ENCODE assay signal across 1 cellular context in the genomic region with DNA sequence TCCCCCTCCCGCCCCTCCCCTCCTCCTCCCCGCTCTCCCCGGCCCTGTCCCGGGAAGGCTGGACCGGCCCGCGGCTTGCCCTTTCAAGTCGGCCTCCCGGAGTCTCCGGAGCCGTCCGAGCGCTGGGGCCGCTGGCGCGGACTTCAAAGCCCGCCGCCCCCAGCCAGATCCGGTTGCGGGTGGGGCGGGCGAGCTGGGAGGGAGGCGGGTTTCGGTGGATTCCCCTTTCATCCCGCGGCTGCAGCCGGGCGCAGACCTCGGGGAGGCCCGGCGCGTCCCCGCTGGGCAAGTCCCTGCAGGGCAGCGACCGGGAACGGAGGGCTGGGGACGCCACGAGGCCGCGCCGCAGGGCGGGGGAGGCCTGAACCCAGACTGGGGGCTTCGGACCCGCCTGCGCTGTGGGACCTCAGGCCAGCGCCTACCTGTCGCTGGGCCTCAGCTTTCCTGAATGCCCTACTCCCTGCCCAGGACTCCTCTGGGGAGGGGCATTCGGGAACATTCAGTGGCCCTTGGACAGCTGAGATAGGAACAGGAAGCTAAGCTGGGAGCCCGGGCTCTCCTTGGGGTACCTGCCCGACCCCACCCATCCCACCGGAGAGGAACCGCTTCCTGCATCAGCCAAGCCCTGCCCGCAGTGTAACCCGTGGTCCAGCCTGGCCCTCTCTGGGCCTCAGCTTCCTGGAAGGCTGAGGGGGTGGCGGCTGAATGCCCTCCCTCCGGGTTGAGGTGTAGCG.
A peak's percentile ranks its signal among the peaks of the same experiment; 100 is the strongest.
TF ChIP-seq lines count a peak whose summit lies in the region.

No MANE protein-coding gene starts in this region.

TF ChIP-seq in HepG2, 621 proteins besides CTCF, POLR2A, EP300 and RAD21 (continued from another document and continues in another):
- TF ChIP-seq, protein P1, sequence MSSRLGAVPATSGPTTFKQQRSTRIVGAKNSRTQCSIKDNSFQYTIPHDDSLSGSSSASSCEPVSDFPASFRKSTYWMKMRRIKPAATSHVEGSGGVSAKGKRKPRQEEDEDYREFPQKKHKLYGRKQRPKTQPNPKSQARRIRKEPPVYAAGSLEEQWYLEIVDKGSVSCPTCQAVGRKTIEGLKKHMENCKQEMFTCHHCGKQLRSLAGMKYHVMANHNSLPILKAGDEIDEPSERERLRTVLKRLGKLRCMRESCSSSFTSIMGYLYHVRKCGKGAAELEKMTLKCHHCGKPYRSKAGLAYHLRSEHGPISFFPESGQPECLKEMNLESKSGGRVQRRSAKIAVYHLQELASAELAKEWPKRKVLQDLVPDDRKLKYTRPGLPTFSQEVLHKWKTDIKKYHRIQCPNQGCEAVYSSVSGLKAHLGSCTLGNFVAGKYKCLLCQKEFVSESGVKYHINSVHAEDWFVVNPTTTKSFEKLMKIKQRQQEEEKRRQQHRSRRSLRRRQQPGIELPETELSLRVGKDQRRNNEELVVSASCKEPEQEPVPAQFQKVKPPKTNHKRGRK (CRISPR knock-in tag; IDR thresholded peaks at IDR 0.05), result no peak
- TF ChIP-seq, protein P2, sequence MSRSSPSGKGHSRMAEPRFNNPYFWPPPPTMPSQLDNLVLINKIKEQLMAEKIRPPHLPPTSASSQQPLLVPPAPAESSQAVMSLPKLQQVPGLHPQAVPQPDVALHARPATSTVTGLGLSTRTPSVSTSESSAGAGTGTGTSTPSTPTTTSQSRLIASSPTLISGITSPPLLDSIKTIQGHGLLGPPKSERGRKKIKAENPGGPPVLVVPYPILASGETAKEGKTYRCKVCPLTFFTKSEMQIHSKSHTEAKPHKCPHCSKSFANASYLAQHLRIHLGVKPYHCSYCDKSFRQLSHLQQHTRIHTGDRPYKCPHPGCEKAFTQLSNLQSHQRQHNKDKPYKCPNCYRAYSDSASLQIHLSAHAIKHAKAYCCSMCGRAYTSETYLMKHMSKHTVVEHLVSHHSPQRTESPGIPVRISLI (CRISPR knock-in tag; IDR thresholded peaks at IDR 0.05; ENCODE audit: borderline replicate concordance), result 0 out of 2 replicates have a peak, but pooled peaks have one; percentile 23
- no peak for TF ChIP-seq GPN1 (CRISPR knock-in tag; IDR thresholded peaks at IDR 0.05; ENCODE audit: borderline replicate concordance)
- 0 out of 2 replicates have a peak, but pooled peaks have one; percentile 61 for TF ChIP-seq ZBTB8A (CRISPR knock-in tag; IDR thresholded peaks at IDR 0.05; ENCODE audit: borderline replicate concordance, low read depth)
- no peak; the same call in none of the 2 replicates for TF ChIP-seq FOXC1 (CRISPR knock-in tag; IDR thresholded peaks at IDR 0.05; ENCODE audit: borderline replicate concordance)
- TF ChIP-seq HDAC1 (CRISPR knock-in tag; IDR thresholded peaks at IDR 0.05), result peak; percentile 88
- TF ChIP-seq GABPB1 (CRISPR knock-in tag; IDR thresholded peaks at IDR 0.05), result peak; percentile 89
- TF ChIP-seq, protein P3, sequence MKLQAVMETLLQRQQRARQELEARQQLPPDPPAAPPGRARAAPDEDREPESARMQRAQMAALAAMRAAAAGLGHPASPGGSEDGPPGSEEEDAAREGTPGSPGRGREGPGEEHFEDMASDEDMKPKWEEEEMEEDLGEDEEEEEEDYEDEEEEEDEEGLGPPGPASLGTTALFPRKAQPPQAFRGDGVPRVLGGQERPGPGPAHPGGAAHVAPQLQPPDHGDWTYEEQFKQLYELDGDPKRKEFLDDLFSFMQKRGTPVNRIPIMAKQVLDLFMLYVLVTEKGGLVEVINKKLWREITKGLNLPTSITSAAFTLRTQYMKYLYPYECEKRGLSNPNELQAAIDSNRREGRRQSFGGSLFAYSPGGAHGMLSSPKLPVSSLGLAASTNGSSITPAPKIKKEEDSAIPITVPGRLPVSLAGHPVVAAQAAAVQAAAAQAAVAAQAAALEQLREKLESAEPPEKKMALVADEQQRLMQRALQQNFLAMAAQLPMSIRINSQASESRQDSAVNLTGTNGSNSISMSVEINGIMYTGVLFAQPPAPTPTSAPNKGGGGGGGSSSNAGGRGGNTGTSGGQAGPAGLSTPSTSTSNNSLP (IDR thresholded peaks at IDR 0.05; ENCODE audit: low read depth, low read length), result no peak
- 0 out of 2 replicates have a peak, but pooled peaks have one; percentile 63 for TF ChIP-seq ZNF354B (CRISPR knock-in tag; IDR thresholded peaks at IDR 0.05)
- 0 out of 2 replicates have a peak, but pooled peaks have one; percentile 17 for TF ChIP-seq ZNF850 (CRISPR knock-in tag; conservative IDR thresholded peaks at IDR 0.05)
- 0 out of 2 replicates have a peak, but pooled peaks have one; percentile 40 for TF ChIP-seq SMYD3 (CRISPR knock-in tag; IDR thresholded peaks at IDR 0.05)
- TF ChIP-seq ZFP37 (CRISPR knock-in tag; IDR thresholded peaks at IDR 0.05; ENCODE audit: borderline replicate concordance), result no peak
- TF ChIP-seq, protein P4, sequence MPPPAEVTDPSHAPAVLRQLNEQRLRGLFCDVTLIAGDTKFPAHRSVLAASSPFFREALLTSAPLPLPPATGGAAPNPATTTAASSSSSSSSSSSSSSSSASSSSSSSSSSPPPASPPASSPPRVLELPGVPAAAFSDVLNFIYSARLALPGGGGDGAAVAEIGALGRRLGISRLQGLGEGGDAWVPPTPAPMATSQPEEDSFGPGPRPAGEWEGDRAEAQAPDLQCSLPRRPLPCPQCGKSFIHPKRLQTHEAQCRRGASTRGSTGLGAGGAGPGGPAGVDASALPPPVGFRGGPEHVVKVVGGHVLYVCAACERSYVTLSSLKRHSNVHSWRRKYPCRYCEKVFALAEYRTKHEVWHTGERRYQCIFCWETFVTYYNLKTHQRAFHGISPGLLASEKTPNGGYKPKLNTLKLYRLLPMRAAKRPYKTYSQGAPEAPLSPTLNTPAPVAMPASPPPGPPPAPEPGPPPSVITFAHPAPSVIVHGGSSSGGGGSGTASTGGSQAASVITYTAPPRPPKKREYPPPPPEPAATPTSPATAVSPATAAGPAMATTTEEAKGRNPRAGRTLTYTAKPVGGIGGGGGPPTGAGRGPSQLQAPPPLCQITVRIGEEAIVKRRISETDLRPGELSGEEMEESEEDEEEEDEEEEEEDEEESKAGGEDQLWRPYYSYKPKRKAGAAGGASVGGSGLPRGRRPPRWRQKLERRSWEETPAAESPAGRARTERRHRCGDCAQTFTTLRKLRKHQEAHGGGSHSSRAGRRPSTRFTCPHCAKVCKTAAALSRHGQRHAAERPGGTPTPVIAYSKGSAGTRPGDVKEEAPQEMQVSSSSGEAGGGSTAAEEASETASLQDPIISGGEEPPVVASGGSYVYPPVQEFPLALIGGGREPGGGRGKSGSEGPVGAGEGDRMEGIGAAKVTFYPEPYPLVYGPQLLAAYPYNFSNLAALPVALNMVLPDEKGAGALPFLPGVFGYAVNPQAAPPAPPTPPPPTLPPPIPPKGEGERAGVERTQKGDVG (CRISPR knock-in tag; IDR thresholded peaks at IDR 0.05; ENCODE audit: borderline replicate concordance), result no peak
- peak; percentile 85; the same call in 1 of the 2 replicates for TF ChIP-seq ZNF543 (CRISPR knock-in tag; IDR thresholded peaks at IDR 0.05)
- TF ChIP-seq ZBTB21 (CRISPR knock-in tag; IDR thresholded peaks at IDR 0.05), result no peak
- no peak for TF ChIP-seq ZNF75D (CRISPR knock-in tag; IDR thresholded peaks at IDR 0.05; ENCODE audit: borderline replicate concordance)
- TF ChIP-seq ZNF10 (CRISPR knock-in tag; IDR thresholded peaks at IDR 0.05; ENCODE audit: borderline replicate concordance, low read depth), result no peak
- TF ChIP-seq ZSCAN21 (CRISPR knock-in tag; IDR thresholded peaks at IDR 0.05; ENCODE audit: borderline replicate concordance), result no peak; the same call in 1 of the 2 replicates
- no peak for TF ChIP-seq SP140L (CRISPR knock-in tag; IDR thresholded peaks at IDR 0.05; ENCODE audit: borderline replicate concordance)
- TF ChIP-seq, protein P5, sequence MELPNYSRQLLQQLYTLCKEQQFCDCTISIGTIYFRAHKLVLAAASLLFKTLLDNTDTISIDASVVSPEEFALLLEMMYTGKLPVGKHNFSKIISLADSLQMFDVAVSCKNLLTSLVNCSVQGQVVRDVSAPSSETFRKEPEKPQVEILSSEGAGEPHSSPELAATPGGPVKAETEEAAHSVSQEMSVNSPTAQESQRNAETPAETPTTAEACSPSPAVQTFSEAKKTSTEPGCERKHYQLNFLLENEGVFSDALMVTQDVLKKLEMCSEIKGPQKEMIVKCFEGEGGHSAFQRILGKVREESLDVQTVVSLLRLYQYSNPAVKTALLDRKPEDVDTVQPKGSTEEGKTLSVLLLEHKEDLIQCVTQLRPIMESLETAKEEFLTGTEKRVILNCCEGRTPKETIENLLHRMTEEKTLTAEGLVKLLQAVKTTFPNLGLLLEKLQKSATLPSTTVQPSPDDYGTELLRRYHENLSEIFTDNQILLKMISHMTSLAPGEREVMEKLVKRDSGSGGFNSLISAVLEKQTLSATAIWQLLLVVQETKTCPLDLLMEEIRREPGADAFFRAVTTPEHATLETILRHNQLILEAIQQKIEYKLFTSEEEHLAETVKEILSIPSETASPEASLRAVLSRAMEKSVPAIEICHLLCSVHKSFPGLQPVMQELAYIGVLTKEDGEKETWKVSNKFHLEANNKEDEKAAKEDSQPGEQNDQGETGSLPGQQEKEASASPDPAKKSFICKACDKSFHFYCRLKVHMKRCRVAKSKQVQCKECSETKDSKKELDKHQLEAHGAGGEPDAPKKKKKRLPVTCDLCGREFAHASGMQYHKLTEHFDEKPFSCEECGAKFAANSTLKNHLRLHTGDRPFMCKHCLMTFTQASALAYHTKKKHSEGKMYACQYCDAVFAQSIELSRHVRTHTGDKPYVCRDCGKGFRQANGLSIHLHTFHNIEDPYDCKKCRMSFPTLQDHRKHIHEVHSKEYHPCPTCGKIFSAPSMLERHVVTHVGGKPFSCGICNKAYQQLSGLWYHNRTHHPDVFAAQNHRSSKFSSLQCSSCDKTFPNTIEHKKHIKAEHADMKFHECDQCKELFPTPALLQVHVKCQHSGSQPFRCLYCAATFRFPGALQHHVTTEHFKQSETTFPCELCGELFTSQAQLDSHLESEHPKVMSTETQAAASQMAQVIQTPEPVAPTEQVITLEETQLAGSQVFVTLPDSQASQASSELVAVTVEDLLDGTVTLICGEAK (IDR thresholded peaks at IDR 0.05), result no peak
- TF ChIP-seq, protein P5 (CRISPR knock-in tag; IDR thresholded peaks at IDR 0.05), result peak; percentile 34
- TF ChIP-seq, protein P6, sequence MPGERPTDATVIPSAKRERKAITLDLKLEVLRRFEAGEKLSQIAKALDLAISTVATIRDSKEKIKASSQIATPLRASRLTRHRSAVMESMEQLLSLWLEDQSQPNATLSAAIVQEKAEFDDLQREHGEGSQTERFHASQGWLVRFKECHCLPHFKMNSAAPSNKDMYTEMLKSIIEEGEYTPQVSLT (CRISPR knock-in tag; IDR thresholded peaks at IDR 0.05; ENCODE audit: borderline replicate concordance, low read depth), result no peak; the same call in 1 of the 2 replicates
- no peak; the same call in 1 of the 2 replicates for TF ChIP-seq PAX8 (CRISPR knock-in tag; IDR thresholded peaks at IDR 0.05; ENCODE audit: borderline replicate concordance)
- TF ChIP-seq TBX2 (CRISPR knock-in tag; IDR thresholded peaks at IDR 0.05; ENCODE audit: borderline replicate concordance), result peak; percentile 91
- TF ChIP-seq, protein P7, sequence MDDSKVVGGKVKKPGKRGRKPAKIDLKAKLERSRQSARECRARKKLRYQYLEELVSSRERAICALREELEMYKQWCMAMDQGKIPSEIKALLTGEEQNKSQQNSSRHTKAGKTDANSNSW (CRISPR knock-in tag; IDR thresholded peaks at IDR 0.05; ENCODE audit: borderline replicate concordance), result 0 out of 2 replicates have a peak, but pooled peaks have one; percentile 66
- no peak for TF ChIP-seq MLLT10 (CRISPR knock-in tag; IDR thresholded peaks at IDR 0.05)
- peak; percentile 93 for TF ChIP-seq RXRB (CRISPR knock-in tag; IDR thresholded peaks at IDR 0.05; ENCODE audit: borderline replicate concordance)
- no peak for TF ChIP-seq SRSF9 (IDR thresholded peaks at IDR 0.05; ENCODE audit: borderline replicate concordance, insufficient read depth, low read depth, low read length, poor library complexity, severe bottlenecking)
- no peak for TF ChIP-seq EEA1 (CRISPR knock-in tag; IDR thresholded peaks at IDR 0.05; ENCODE audit: borderline replicate concordance)
- TF ChIP-seq, protein P8, sequence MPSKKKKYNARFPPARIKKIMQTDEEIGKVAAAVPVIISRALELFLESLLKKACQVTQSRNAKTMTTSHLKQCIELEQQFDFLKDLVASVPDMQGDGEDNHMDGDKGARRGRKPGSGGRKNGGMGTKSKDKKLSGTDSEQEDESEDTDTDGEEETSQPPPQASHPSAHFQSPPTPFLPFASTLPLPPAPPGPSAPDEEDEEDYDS (CRISPR knock-in tag; IDR thresholded peaks at IDR 0.05), result peak; percentile 66; the same call in 1 of the 2 replicates
- TF ChIP-seq SKI (IDR thresholded peaks at IDR 0.05; ENCODE audit: partially characterized antibody), result peak; percentile 93
- no peak for TF ChIP-seq PAWR (CRISPR knock-in tag; IDR thresholded peaks at IDR 0.05; ENCODE audit: borderline replicate concordance)
- TF ChIP-seq, protein P9, sequence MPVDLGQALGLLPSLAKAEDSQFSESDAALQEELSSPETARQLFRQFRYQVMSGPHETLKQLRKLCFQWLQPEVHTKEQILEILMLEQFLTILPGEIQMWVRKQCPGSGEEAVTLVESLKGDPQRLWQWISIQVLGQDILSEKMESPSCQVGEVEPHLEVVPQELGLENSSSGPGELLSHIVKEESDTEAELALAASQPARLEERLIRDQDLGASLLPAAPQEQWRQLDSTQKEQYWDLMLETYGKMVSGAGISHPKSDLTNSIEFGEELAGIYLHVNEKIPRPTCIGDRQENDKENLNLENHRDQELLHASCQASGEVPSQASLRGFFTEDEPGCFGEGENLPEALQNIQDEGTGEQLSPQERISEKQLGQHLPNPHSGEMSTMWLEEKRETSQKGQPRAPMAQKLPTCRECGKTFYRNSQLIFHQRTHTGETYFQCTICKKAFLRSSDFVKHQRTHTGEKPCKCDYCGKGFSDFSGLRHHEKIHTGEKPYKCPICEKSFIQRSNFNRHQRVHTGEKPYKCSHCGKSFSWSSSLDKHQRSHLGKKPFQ (CRISPR knock-in tag; IDR thresholded peaks at IDR 0.05; ENCODE audit: insufficient replicate concordance), result no peak
- TF ChIP-seq RBM39 (IDR thresholded peaks at IDR 0.05; ENCODE audit: low read depth, low read length, poor library complexity, severe bottlenecking), result peak; percentile 71
- peak; percentile 58 for TF ChIP-seq MXD4 (CRISPR knock-in tag; IDR thresholded peaks at IDR 0.05)
